In genomic region chr17:75137762-75138161, GRCh38 we compare ENCODE assay signal across 7 cellular contexts. TPM values are rescaled to one million over a fixed set of nuclear protein-coding genes. Genes with fewer than 3 reads are reported as not detected.
DNase-seq lines count a peak whose midpoint lies in the region; ATAC-seq and TF ChIP-seq lines count a peak whose summit lies in the region.
"Not testable (repeated sequence)": the region's sequence is repeated elsewhere in the genome, so short reads cannot be mapped to it uniquely, and the experiment has no call there.
"Had no signal": no experiment of that assay in that cellular context is flagged by ENCODE, and none has a peak within 500 bp of the region (broad histone marks: within the 10 kb centered on the region; RNA-seq: fewer than 3 reads in every experiment).

No MANE protein-coding gene starts in this region.

- not testable (repeated sequence) for H3K27ac ChIP-seq in HEK293 (ENCODE audit: extremely low read depth, low read depth, low read length)
- H3K27ac ChIP-seq in epithelial cell of prostate = peak overlapping the region; percentile 64
- H3K27ac ChIP-seq in gastrocnemius medialis = peak overlapping the region in 3 of 4 donors; percentile 17 to 62 (median 56)

- not testable (repeated sequence) for H3K27me3 Mint-ChIP-seq in T-helper 17 cell; WTC11 (ENCODE audit: low read depth); activated naive CD4-positive, alpha-beta T cell treated with anti-CD3 and anti-CD28 coated beads, Interleukin-2, amount 50 U/mL, for 24 hours

- H3K27me3 ChIP-seq in gastrocnemius medialis = not testable (repeated sequence)

- POLR2A ChIA-PET in HEK293 (lab: Yijun Ruan, JAX) = interaction anchor here (0.6 to 1.3 kb wide), 3 partner anchors 17 to 386 kb away, joined by 3 to 4 read pairs (median 4); no protein-coding TSS in a partner anchor
- POLR2A ChIA-PET in WTC11 (lab: Charles Lee) = not testable (repeated sequence)

- not testable (repeated sequence) for H3K4me3 Mint-ChIP-seq in T-helper 17 cell; WTC11; activated naive CD4-positive, alpha-beta T cell treated with anti-CD3 and anti-CD28 coated beads, Interleukin-2, amount 50 U/mL, for 24 hours

- H3K36me3 Mint-ChIP-seq in T-helper 17 cell (ENCODE audit: low read depth); activated naive CD4-positive, alpha-beta T cell treated with anti-CD3 and anti-CD28 coated beads, Interleukin-2, amount 50 U/mL, for 24 hours: not testable (repeated sequence)
- H3K36me3 Mint-ChIP-seq in WTC11 = peaks cover 59% of the 10 kb centered on the region

- intact Hi-C loops in gastrocnemius medialis (cut with DNase I; ENCODE audit: low total_unique reads) = not testable (repeated sequence)

- peak overlapping the region; percentile 81 for H3K27ac Mint-ChIP-seq in T-helper 17 cell
- H3K27ac Mint-ChIP-seq in WTC11 = not testable (repeated sequence)
- peak overlapping the region; percentile 8 for H3K27ac Mint-ChIP-seq in activated naive CD4-positive, alpha-beta T cell treated with anti-CD3 and anti-CD28 coated beads, Interleukin-2, amount 50 U/mL, for 24 hours

- not testable (repeated sequence) for TF ChIP-seq POLR2A in gastrocnemius medialis (IDR thresholded peaks at IDR 0.05)

- ATAC-seq in T-helper 17 cell, WTC11, gastrocnemius medialis: not testable (repeated sequence)

- H3K9me3 ChIP-seq in HEK293 (ENCODE audit: control insufficient read depth, insufficient read depth, low read depth, low read length); T-helper 17 cell (ENCODE audit: control insufficient read depth, low read length, poor library complexity, severe bottlenecking); gastrocnemius medialis: not testable (repeated sequence)

- in situ Hi-C loops in gastrocnemius medialis (cut with MboI; ENCODE audit: low sequenced_read_pairs in 4 of 4) = not testable (repeated sequence)

- not testable (repeated sequence) for H3K9me3 Mint-ChIP-seq in WTC11; activated naive CD4-positive, alpha-beta T cell treated with anti-CD3 and anti-CD28 coated beads, Interleukin-2, amount 50 U/mL, for 24 hours

- H3K4me1 ChIP-seq in HEK293 (ENCODE audit: control insufficient read depth, insufficient read depth, low read length) = not testable (repeated sequence)
- peaks cover 0 to 15% of the 10 kb centered on the region in 2 donors for H3K4me1 ChIP-seq in gastrocnemius medialis

- DNase-seq in T-helper 17 cell; WTC11 (ENCODE audit: low spot score); epithelial cell of prostate (ENCODE audit: low read depth, low spot score); gastrocnemius medialis: not testable (repeated sequence)

- peaks cover 13% of the 10 kb centered on the region for H3K4me1 Mint-ChIP-seq in T-helper 17 cell
- H3K4me1 Mint-ChIP-seq in WTC11; activated naive CD4-positive, alpha-beta T cell treated with anti-CD3 and anti-CD28 coated beads, Interleukin-2, amount 50 U/mL, for 24 hours: not testable (repeated sequence)

- CTCF ChIA-PET in HEK293 (lab: Yijun Ruan, JAX) = interaction anchor here (0.7 to 1.3 kb wide), 3 partner anchors 9 to 33 kb away, joined by 3 to 13 read pairs (median 6); no protein-coding TSS in a partner anchor
- CTCF ChIA-PET in WTC11 (lab: Charles Lee) = interaction anchor here (1.9 kb wide), 1 partner anchor 24 kb away, joined by 4 read pairs; no protein-coding TSS in a partner anchor

- peaks cover 69 to 73% of the 10 kb centered on the region in 2 experiments for H3K36me3 ChIP-seq in HEK293 (ENCODE audit: control insufficient read depth in 2 of 2, insufficient read depth in 1 of 2, low read length in 2 of 2)
- H3K36me3 ChIP-seq in gastrocnemius medialis = not testable (repeated sequence)

- H3K4me3 ChIP-seq in HEK293 (ENCODE audit: low read depth, low read length); gastrocnemius medialis: not testable (repeated sequence)

- TF ChIP-seq CTCF in HEK293 (tag by site-specific recombination; IDR thresholded peaks at IDR 0.05); WTC11 (IDR thresholded peaks at IDR 0.05); gastrocnemius medialis (IDR thresholded peaks at IDR 0.05 in 4 of 5, conservative IDR thresholded peaks at IDR 0.05 in 1 of 5): not testable (repeated sequence)

TF ChIP-seq in HEK293, 187 proteins besides CTCF, POLR2A, EP300 and RAD21:
- TF ChIP-seq ZNF335 (tag by site-specific recombination; conservative IDR thresholded peaks at IDR 0.05) (peak; percentile 70), ZNF664 (tag by site-specific recombination; IDR thresholded peaks at IDR 0.05) (peak; percentile 91)

TF ChIP-seq in WTC11, 78 proteins besides CTCF, POLR2A, EP300 and RAD21:
- peak; percentile 19; the same call in 1 of the 2 replicates for TF ChIP-seq AR (CRISPR knock-in tag; IDR thresholded peaks at IDR 0.05)

RNA-seq across cellular contexts. Expression of gene NT5C, which starts 6.2 kb away (rescaled TPM):
- total RNA-seq in T-helper 17 cell (10 to 100 TPM; 20.6 to 29.8 TPM), WTC11 (2021) (91.0 to 102 TPM (median 96.9 TPM) in 3 replicates), gastrocnemius medialis (100 to 1,000 TPM in 1 of 4 donors, 10 to 100 TPM in 3; 62.8 to 111 (median 68.0) TPM)

RNA-seq across cellular contexts. Expression of gene JPT1, which starts 16.6 kb away (rescaled TPM):
- total RNA-seq in T-helper 17 cell (10 to 100 TPM; 40.0 to 46.8 TPM), WTC11 (2021) (289 to 341 TPM (median 300 TPM) in 3 replicates), gastrocnemius medialis (100 to 1,000 TPM in 1 of 4 donors, 10 to 100 TPM in 3; 35.5 to 113 (median 71.8) TPM)

RNA-seq across cellular contexts. Expression of gene ARMC7, which starts 28.0 kb away (rescaled TPM):
- total RNA-seq in T-helper 17 cell (1 to 10 TPM; 8.9 to 9.3 TPM), WTC11 (2021) (13.2 to 15.9 TPM (median 14.8 TPM) in 3 replicates), gastrocnemius medialis (1 to 10 TPM; 2.0 to 4.4 (median 3.0) TPM)

RNA-seq across cellular contexts. Expression of gene SUMO2, which starts 45.0 kb away (rescaled TPM):
- 100 to 1,000 TPM; 216 to 236 TPM for total RNA-seq in T-helper 17 cell
- 650 to 764 TPM (median 757 TPM) in 3 replicates for total RNA-seq in WTC11 (2021)
- total RNA-seq in gastrocnemius medialis = 10 to 100 TPM; 36.7 to 45.1 (median 43.3) TPM

RNA-seq across cellular contexts. Expression of gene SLC16A5, which starts 50.0 kb away (rescaled TPM):
- total RNA-seq in T-helper 17 cell (10 to 100 TPM; 11.7 to 14.9 TPM), WTC11 (2021) (32.4 to 33.5 TPM (median 33.1 TPM) in 3 replicates), gastrocnemius medialis (1 to 10 TPM; 1.5 to 7.9 (median 6.9) TPM)
- total RNA-seq: A172 had no signal
